Comparison of ENCODE assay signal across 8 cellular contexts in the genomic region with DNA sequence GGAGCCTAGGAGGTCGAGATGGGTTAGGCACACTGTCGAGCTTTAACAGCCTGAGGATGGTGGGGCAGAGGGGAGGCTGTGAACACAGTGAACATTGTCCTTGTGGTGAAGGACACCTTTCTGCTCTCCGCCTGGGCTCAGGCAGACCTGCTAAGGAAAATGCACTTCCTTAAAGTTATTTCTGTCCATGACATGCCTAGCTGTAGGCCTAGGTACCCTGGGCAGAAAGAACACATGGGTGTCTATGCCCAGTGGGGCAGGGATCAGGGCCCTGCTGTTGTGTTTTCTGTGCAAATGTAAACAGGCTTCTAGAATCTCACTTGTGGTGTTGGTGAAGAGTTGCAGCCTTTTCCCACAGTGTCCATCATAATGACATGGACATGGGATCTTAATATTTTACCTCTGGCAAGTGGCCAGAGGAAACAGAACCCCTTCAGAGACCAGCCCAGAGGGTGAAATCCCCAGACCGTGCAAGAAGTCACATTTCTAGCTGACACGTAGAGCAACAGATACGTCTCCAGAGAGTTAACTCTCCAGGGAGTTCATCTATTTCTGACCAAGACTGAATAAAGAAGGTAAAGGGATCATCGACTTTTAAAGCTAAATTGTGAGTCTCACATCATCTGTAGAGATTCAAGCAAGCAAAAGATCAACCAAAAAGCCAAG.
DNase-seq lines count a peak whose midpoint lies in the region; ATAC-seq and TF ChIP-seq lines count a peak whose summit lies in the region.

No MANE protein-coding gene starts in this region.

- H3K9me2 ChIP-seq in MM.1S (replicated peaks; ENCODE audit: insufficient read depth, low read length), result no peaks in the 10 kb centered on the region

- peak; percentile 67 for ATAC-seq in GM18505 (IDR thresholded peaks at IDR 0.05; ENCODE audit: unreplicated experiment)
- peak; percentile 84 for ATAC-seq in HG02588 (IDR thresholded peaks at IDR 0.05; ENCODE audit: unreplicated experiment)
- no peak for ATAC-seq in effector memory CD8-positive, alpha-beta T cell (replicated peaks)

- no peak overlapping the region for H3K27ac ChIP-seq in MM.1S (ENCODE audit: low read length)

- H3K79me2 ChIP-seq in MM.1S (ENCODE audit: low read length), result peaks cover 100% of the 10 kb centered on the region

- H3K27me3 ChIP-seq in MM.1S (replicated peaks; ENCODE audit: insufficient read depth, low read length), result no peaks in the 10 kb centered on the region

- TF ChIP-seq CTCF in nephron progenitor cell (IDR thresholded peaks at IDR 0.05) (no peak), MM.1S (IDR thresholded peaks at IDR 0.05; ENCODE audit: low read length) (no peak)

- no peak overlapping the region for H2AFZ ChIP-seq in MM.1S (ENCODE audit: low read length)

- H3F3A ChIP-seq in MM.1S (ENCODE audit: insufficient read depth, low read length), result no peaks in the 10 kb centered on the region

- no peak overlapping the region for H3K4me3 ChIP-seq in MM.1S (ENCODE audit: low read length)

- H3K36me3 Mint-ChIP-seq in nephron progenitor cell (ENCODE audit: low read depth), result peaks cover 8% of the 10 kb centered on the region
- peaks cover 3% of the 10 kb centered on the region for H3K36me3 Mint-ChIP-seq in effector memory CD8-positive, alpha-beta T cell (ENCODE audit: insufficient read depth)

- H3K9ac ChIP-seq in MM.1S (ENCODE audit: low read length), result no peak overlapping the region

- H3K27ac Mint-ChIP-seq in nephron progenitor cell, result peak overlapping the region; percentile 60
- H3K27ac Mint-ChIP-seq in effector memory CD8-positive, alpha-beta T cell, result no peak overlapping the region

- DNase-seq in nephron progenitor cell, result no peak
- no peak for DNase-seq in MM.1S
- no peak for DNase-seq in stimulated activated CD8-positive, alpha-beta memory T cell treated with anti-CD3 and anti-CD28 coated beads, Interleukin-4, amount 100 ng/mL, for 48 hours
- DNase-seq in activated CD8-positive, alpha-beta memory T cell treated with anti-CD3 and anti-CD28 coated beads for 24 hours, result no peak
- no peak for DNase-seq in effector memory CD8-positive, alpha-beta T cell

- no peaks in the 10 kb centered on the region for H3K36me3 ChIP-seq in MM.1S (replicated peaks; ENCODE audit: insufficient read depth, low read length)

- no peak for TF ChIP-seq POLR2A in GM18505 (IDR thresholded peaks at IDR 0.05; ENCODE audit: borderline replicate concordance, extremely low read depth, insufficient read depth, insufficient read length)
- TF ChIP-seq POLR2A in Raji (IDR thresholded peaks at IDR 0.05; ENCODE audit: insufficient read depth, low read depth, low read length), result 0 out of 2 replicates have a peak, but pooled peaks have one; percentile 25

- H3K9me3 Mint-ChIP-seq in nephron progenitor cell, result no peaks in the 10 kb centered on the region
- no peaks in the 10 kb centered on the region for H3K9me3 Mint-ChIP-seq in effector memory CD8-positive, alpha-beta T cell

- no peak overlapping the region for H3K4me2 ChIP-seq in MM.1S (ENCODE audit: low read depth, low read length)

- H3K4me1 ChIP-seq in MM.1S (ENCODE audit: low read length), result 0 out of 2 replicates have a peak, but pooled peaks cover 5% of the 10 kb centered on the region

- no peaks in the 10 kb centered on the region for H3K9me3 ChIP-seq in MM.1S (replicated peaks; ENCODE audit: insufficient read depth, low read length)

- peaks cover 12% of the 10 kb centered on the region for H3K27me3 Mint-ChIP-seq in nephron progenitor cell (ENCODE audit: low read depth, poor library complexity)
- H3K27me3 Mint-ChIP-seq in effector memory CD8-positive, alpha-beta T cell, result no peaks in the 10 kb centered on the region

- H4K20me1 ChIP-seq in MM.1S (ENCODE audit: insufficient read depth, low read length), result peaks cover 8% of the 10 kb centered on the region; the same call in 1 of the 2 replicates

- peaks cover 81% of the 10 kb centered on the region for H3K4me1 Mint-ChIP-seq in nephron progenitor cell
- H3K4me1 Mint-ChIP-seq in effector memory CD8-positive, alpha-beta T cell (ENCODE audit: low read depth in 2 of 2), result peaks cover 0 to 2% of the 10 kb centered on the region in 2 donors

- H3K4me3 Mint-ChIP-seq in nephron progenitor cell, result no peak overlapping the region
- H3K4me3 Mint-ChIP-seq in effector memory CD8-positive, alpha-beta T cell, result no peak overlapping the region
